Comparison of ENCODE assay signal across 33 cellular contexts in the genomic region with DNA sequence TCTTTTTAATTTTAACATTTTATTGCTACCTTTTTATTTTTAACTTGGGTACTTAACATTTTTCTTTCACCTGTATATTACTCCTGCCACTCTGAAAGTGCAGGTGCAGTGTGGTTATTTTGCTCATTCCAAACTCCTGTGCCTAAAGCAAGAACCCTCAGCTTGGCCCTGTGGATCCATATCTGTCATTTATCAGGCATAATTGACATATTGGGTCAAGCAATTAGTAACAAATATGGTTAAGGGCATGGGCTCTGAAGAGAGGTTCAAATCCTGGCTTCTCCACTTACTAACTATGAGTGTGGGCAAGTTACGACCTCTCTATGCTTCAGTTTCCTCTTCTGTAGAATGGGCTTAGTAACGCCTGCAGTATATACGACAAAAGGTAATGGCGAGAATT.
"Had no signal": no experiment of that assay in that cellular context is flagged by ENCODE, and none has a peak within 500 bp of the region (broad histone marks: within the 10 kb centered on the region; RNA-seq: fewer than 3 reads in every experiment).

No MANE protein-coding gene starts in this region.

- H3K4me3 ChIP-seq: MG63 had no signal

- H3K36me3 ChIP-seq: MG63 had no signal

- H3K27ac ChIP-seq: KMS-11 had no signal

- DNase-seq: Karpas-422, Kasumi-1, MG63, MM.1S, MV-4-11, NCI-H1048, NCI-H1092, NCI-H1092 treated with DMSO at 0.1 percent for 48 hours, NCI-H1105, NCI-H1105 treated with DMSO at 0.1 percent for 48 hours, NCI-H1417, NCI-H1417 treated with DMSO at 0.1 percent for 48 hours, NCI-H1436, NCI-H1436 treated with DMSO at 0.1 percent for 48 hours, NCI-H146, NCI-H1694, NCI-H1694 treated with DMSO at 0.1 percent for 48 hours, NCI-H187, NCI-H187 treated with DMSO at 0.1 percent for 48 hours, NCI-H1930, NCI-H2029, NCI-H2029 treated with DMSO at 0.1 percent for 48 hours, NCI-H2081, NCI-H2081 treated with DMSO at 0.1 percent for 48 hours, NCI-H2107, NCI-H2171, NCI-H2171 treated with DMSO at 0.1 percent for 48 hours, NCI-H2227 treated with DMSO at 0.1 percent for 48 hours, NCI-H345, NCI-H446, NCI-H446 treated with DMSO at 0.1 percent for 48 hours, NCI-H510A had no signal

- H3K9me3 ChIP-seq: MG63 had no signal
